In genomic region chr20:50728981-50729874, GRCh38 we compare ENCODE assay signal across 1 cellular context.
TF ChIP-seq lines count a peak whose summit lies in the region.

No MANE protein-coding gene starts in this region.

TF ChIP-seq in HepG2, 621 proteins besides CTCF, POLR2A, EP300 and RAD21 (continued from another document and continues in another):
- TF ChIP-seq ZHX2 (IDR thresholded peaks at IDR 0.05; ENCODE audit: low read depth) = 0 out of 2 replicates have a peak, but pooled peaks have one; percentile 13
- no peak for TF ChIP-seq ZHX2 (CRISPR knock-in tag; IDR thresholded peaks at IDR 0.05; ENCODE audit: borderline replicate concordance)
- no peak for TF ChIP-seq PRDM4 (CRISPR knock-in tag; IDR thresholded peaks at IDR 0.05; ENCODE audit: borderline replicate concordance)
- TF ChIP-seq ZFP62 (CRISPR knock-in tag; IDR thresholded peaks at IDR 0.05) = no peak
- no peak for TF ChIP-seq ZNF773 (CRISPR knock-in tag; IDR thresholded peaks at IDR 0.05; ENCODE audit: borderline replicate concordance)
- peak; percentile 37; the same call in 1 of the 2 replicates for TF ChIP-seq NFKBIZ (CRISPR knock-in tag; IDR thresholded peaks at IDR 0.05)
- TF ChIP-seq ZNF431 (CRISPR knock-in tag; IDR thresholded peaks at IDR 0.05; ENCODE audit: borderline replicate concordance, low read depth) = no peak
- peak; percentile 27; the same call in 1 of the 2 replicates for TF ChIP-seq THRA (CRISPR knock-in tag; IDR thresholded peaks at IDR 0.05; ENCODE audit: borderline replicate concordance)
- TF ChIP-seq ZNF292 (CRISPR knock-in tag; IDR thresholded peaks at IDR 0.05; ENCODE audit: borderline replicate concordance, low read depth) = no peak
- peak; percentile 38; the same call in 1 of the 2 replicates for TF ChIP-seq ZNF503 (CRISPR knock-in tag; IDR thresholded peaks at IDR 0.05)
- no peak for TF ChIP-seq ZBTB8A (CRISPR knock-in tag; IDR thresholded peaks at IDR 0.05; ENCODE audit: borderline replicate concordance, low read depth)
- no peak for TF ChIP-seq RAD51 (IDR thresholded peaks at IDR 0.05; ENCODE audit: borderline replicate concordance)
- TF ChIP-seq HNF1A (IDR thresholded peaks at IDR 0.05; ENCODE audit: low read depth) = no peak
- TF ChIP-seq HNF1A (CRISPR knock-in tag; IDR thresholded peaks at IDR 0.05; ENCODE audit: borderline replicate concordance) = no peak
- no peak for TF ChIP-seq NFYB (CRISPR knock-in tag; IDR thresholded peaks at IDR 0.05)
- TF ChIP-seq FOXK1 (CRISPR knock-in tag; IDR thresholded peaks at IDR 0.05; ENCODE audit: borderline replicate concordance, low read depth) = peak; percentile 29; the same call in 1 of the 2 replicates
- TF ChIP-seq GFI1 (CRISPR knock-in tag; IDR thresholded peaks at IDR 0.05; ENCODE audit: borderline replicate concordance) = 0 out of 2 replicates have a peak, but pooled peaks have one; percentile 6
- no peak for TF ChIP-seq CCDC6 (CRISPR knock-in tag; IDR thresholded peaks at IDR 0.05)
- no peak for TF ChIP-seq SRSF4 (IDR thresholded peaks at IDR 0.05; ENCODE audit: low read depth, low read length, poor library complexity, severe bottlenecking)
- TF ChIP-seq SPEN (CRISPR knock-in tag; IDR thresholded peaks at IDR 0.05; ENCODE audit: low read depth) = peak; percentile 50; the same call in 1 of the 2 replicates
- no peak for TF ChIP-seq NONO (IDR thresholded peaks at IDR 0.05)
- no peak for TF ChIP-seq NONO (CRISPR knock-in tag; conservative IDR thresholded peaks at IDR 0.05)
- TF ChIP-seq HNRNPUL1 (IDR thresholded peaks at IDR 0.05; ENCODE audit: low read depth, low read length) = no peak
- no peak for TF ChIP-seq ZNF282 (IDR thresholded peaks at IDR 0.05; ENCODE audit: partially characterized antibody)
- 0 out of 2 replicates have a peak, but pooled peaks have one; percentile 25 for TF ChIP-seq AHR (CRISPR knock-in tag; IDR thresholded peaks at IDR 0.05)
- TF ChIP-seq PHF21A (CRISPR knock-in tag; IDR thresholded peaks at IDR 0.05) = peak; percentile 84; the same call in 1 of the 2 replicates
- 0 out of 2 replicates have a peak, but pooled peaks have one; percentile 24 for TF ChIP-seq ZNF609 (CRISPR knock-in tag; IDR thresholded peaks at IDR 0.05; ENCODE audit: borderline replicate concordance)
- TF ChIP-seq ZNF33A (CRISPR knock-in tag; IDR thresholded peaks at IDR 0.05; ENCODE audit: borderline replicate concordance) = no peak
- TF ChIP-seq NRL (CRISPR knock-in tag; IDR thresholded peaks at IDR 0.05; ENCODE audit: borderline replicate concordance) = no peak
- 0 out of 2 replicates have a peak, but pooled peaks have one; percentile 17 for TF ChIP-seq ZNF792 (CRISPR knock-in tag; IDR thresholded peaks at IDR 0.05)
- TF ChIP-seq CEBPB (IDR thresholded peaks at IDR 0.05; ENCODE audit: borderline replicate concordance, low read depth, low read length) = no peak
- TF ChIP-seq MXI1 (IDR thresholded peaks at IDR 0.05; ENCODE audit: borderline replicate concordance, low read depth, low read length) = 0 out of 3 replicates have a peak, but pooled peaks have one; percentile 31
- no peak for TF ChIP-seq NR0B2 (CRISPR knock-in tag; IDR thresholded peaks at IDR 0.05)
- TF ChIP-seq NBN (conservative IDR thresholded peaks at IDR 0.05) = no peak
- TF ChIP-seq SRSF1 (optimal IDR thresholded peaks at IDR 0.05; ENCODE audit: low read depth, low read length) = no peak
- TF ChIP-seq NPAS2 (CRISPR knock-in tag; IDR thresholded peaks at IDR 0.05; ENCODE audit: borderline replicate concordance) = no peak
- no peak for TF ChIP-seq HNRNPK (IDR thresholded peaks at IDR 0.05; ENCODE audit: low read depth, low read length, poor library complexity, severe bottlenecking)
- no peak for TF ChIP-seq NFIC (IDR thresholded peaks at IDR 0.05; ENCODE audit: low read length)
- no peak for TF ChIP-seq CAMTA2 (CRISPR knock-in tag; IDR thresholded peaks at IDR 0.05; ENCODE audit: borderline replicate concordance)
